ENCODE assay signal across 18 cellular contexts in genomic region chr5:178365501-178366440, GRCh38.
"Had no signal": no experiment of that assay in that cellular context is flagged by ENCODE, and none has a peak within 500 bp of the region (broad histone marks: within the 10 kb centered on the region; RNA-seq: fewer than 3 reads in every experiment).

No MANE protein-coding gene starts in this region.

- H3K4me3 Mint-ChIP-seq: activated CD4-positive, alpha-beta T cell treated with anti-CD3 and anti-CD28 coated beads, Interleukin-2, amount 10 ng/mL, durations not matched to agents 7 days and 5 days; activated T-cell treated with anti-CD3 and anti-CD28 coated beads, Interleukin-2, amount 50 U/mL, for 4 hours; dendritic cell treated with granulocyte-macrophage colony-stimulating factor and Interleukin-4, amounts not matched to agents 40 ng/mL and 50 ng/mL, for 4 days had no signal

- H3K4me1 ChIP-seq: breast epithelium, gastrocnemius medialis, left lung had no signal

- H3K36me3 ChIP-seq: breast epithelium, gastrocnemius medialis, heart left ventricle, left lung had no signal

- ATAC-seq: activated CD4-positive, CD25-positive, alpha-beta regulatory T cell treated with anti-CD3 and anti-CD28 coated beads, Interleukin-2, amount 50 U/mL, for 24 hours; activated T-cell treated with anti-CD3 and anti-CD28 coated beads, Interleukin-2, amount 50 U/mL, for 4 hours; esophagus mucosa; gastrocnemius medialis; heart left ventricle; left lung had no signal

- DNase-seq: activated CD4-positive, alpha-beta T cell treated with anti-CD3 and anti-CD28 coated beads, Interleukin-2, amount 10 ng/mL, durations not matched to agents 7 days and 5 days; activated CD8-positive, alpha-beta memory T cell treated with anti-CD3 and anti-CD28 coated beads, Interleukin-2, amount 50 U/mL, for 4 hours; activated effector memory CD4-positive, alpha-beta T cell treated with Interleukin-2 at 50 U/mL for 16 hours; activated naive CD4-positive, alpha-beta T cell treated with anti-CD3 and anti-CD28 coated beads, Interleukin-2, amount 50 U/mL, for 16 hours; activated T-cell treated with anti-CD3 and anti-CD28 coated beads, Interleukin-2, amount 50 U/mL, for 4 hours; cerebellar nuclear complex; effector CD8-positive, alpha-beta T cell; gastrocnemius medialis; midbrain; stimulated activated CD8-positive, alpha-beta memory T cell treated with anti-CD3 and anti-CD28 coated beads, Interleukin-4, amount 100 ng/mL, for 48 hours; stimulated activated naive CD4-positive, alpha-beta T cell; T1000 had no signal

- H3K27ac ChIP-seq: breast epithelium, gastrocnemius medialis, heart left ventricle, left lung had no signal

- H3K4me3 ChIP-seq: breast epithelium, gastrocnemius medialis, heart left ventricle, left lung had no signal

- H3K27ac Mint-ChIP-seq: activated CD4-positive, alpha-beta T cell treated with anti-CD3 and anti-CD28 coated beads, Interleukin-2, amount 10 ng/mL, durations not matched to agents 7 days and 5 days had no signal

- H3K4me1 Mint-ChIP-seq: activated CD4-positive, alpha-beta T cell treated with anti-CD3 and anti-CD28 coated beads, Interleukin-2, amount 10 ng/mL, durations not matched to agents 7 days and 5 days had no signal

- H3K27me3 ChIP-seq: breast epithelium, heart left ventricle had no signal

- H3K9me3 Mint-ChIP-seq: activated CD4-positive, alpha-beta T cell treated with anti-CD3 and anti-CD28 coated beads, Interleukin-2, amount 10 ng/mL, durations not matched to agents 7 days and 5 days; activated T-cell treated with anti-CD3 and anti-CD28 coated beads, Interleukin-2, amount 50 U/mL, for 4 hours had no signal

- H3K9me3 ChIP-seq: gastrocnemius medialis had no signal

- H3K27me3 Mint-ChIP-seq: activated CD4-positive, alpha-beta T cell treated with anti-CD3 and anti-CD28 coated beads, Interleukin-2, amount 10 ng/mL, durations not matched to agents 7 days and 5 days had no signal
